ENCODE assay signal across 8 cellular contexts in genomic region chr14:74882103-74882920, GRCh38.
A peak's percentile ranks its signal among the peaks of the same experiment; 100 is the strongest.
DNase-seq lines count a peak whose midpoint lies in the region; ATAC-seq and TF ChIP-seq lines count a peak whose summit lies in the region.

No MANE protein-coding gene starts in this region.

- in situ Hi-C loops in T47D (cut with HindIII; ENCODE audit: low pct_unique_long_range_greater_than_20kb, low sequenced_read_pairs), result no loop called here

- DNase-seq in T-helper 2 cell (peak; percentile 29 to 63 (median 36)), T47D (ENCODE audit: low read depth in 1 of 2, low spot score in 1 of 2) (peak; percentile 37), kidney tubule cell (ENCODE audit: low spot score) (peak; percentile 54), globus pallidus (ENCODE audit: low spot score) (no peak)
- peak; percentile 27 for DNase-seq in stimulated activated CD4-positive, alpha-beta T cell treated with anti-CD3 and anti-CD28 coated beads, Interleukin-2, amount 100 ng/mL, for 4 hours (ENCODE audit: low read depth)

- ATAC-seq in GM19372 (IDR thresholded peaks at IDR 0.05; ENCODE audit: low read depth, unreplicated experiment), result peak; percentile 37
- peak; percentile 35 for ATAC-seq in HG03457 (IDR thresholded peaks at IDR 0.05; ENCODE audit: unreplicated experiment)

- TF ChIP-seq CTCF in C4-2B (conservative IDR thresholded peaks at IDR 0.05), result no peak

- H3K27ac ChIP-seq in C4-2B, result peak overlapping the region; percentile 85
